In genomic region chr11:93732237-93732892, GRCh38 we compare ENCODE assay signal across 1 cellular context.
TF ChIP-seq lines count a peak whose summit lies in the region.

No MANE protein-coding gene starts in this region.

TF ChIP-seq in endothelial cell of umbilical vein, 7 proteins besides CTCF, POLR2A, EP300 and RAD21 (continued from another document):
- no peak for TF ChIP-seq MYC (IDR thresholded peaks at IDR 0.05; ENCODE audit: low read depth, low read length)
- TF ChIP-seq FOS (IDR thresholded peaks at IDR 0.05; ENCODE audit: borderline replicate concordance, insufficient read depth, low read length), result no peak
- no peak for TF ChIP-seq JUN (IDR thresholded peaks at IDR 0.05; ENCODE audit: borderline replicate concordance, insufficient read depth, insufficient read length, low read depth)
- no peak for TF ChIP-seq GATA2 (IDR thresholded peaks at IDR 0.05; ENCODE audit: insufficient read depth, insufficient read length, low read depth, low read length)
- no peak for TF ChIP-seq MAX (IDR thresholded peaks at IDR 0.05; ENCODE audit: insufficient read depth, insufficient read length)
